Comparison of ENCODE assay signal across 16 cellular contexts in the genomic region with DNA sequence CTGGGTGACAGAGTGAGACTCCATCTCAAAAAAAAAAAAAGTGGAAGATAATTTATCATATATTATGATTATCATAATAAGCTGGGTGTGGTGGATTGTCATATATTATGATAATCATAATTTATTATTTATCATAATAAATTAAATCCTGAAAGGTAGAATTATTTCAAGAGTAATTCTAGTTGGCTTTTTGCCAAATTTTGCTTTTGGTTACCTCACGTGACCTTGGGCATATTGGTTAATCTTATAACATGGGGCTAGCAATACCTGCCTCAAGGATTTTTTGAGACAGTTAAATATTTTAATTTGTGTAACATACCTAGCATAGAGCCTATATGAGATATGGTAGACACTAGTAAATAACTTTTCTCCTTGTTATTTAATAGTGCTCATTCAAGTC.
DNase-seq lines count a peak whose midpoint lies in the region; ATAC-seq, FAIRE-seq and TF ChIP-seq lines count a peak whose summit lies in the region.
"Had no signal": no experiment of that assay in that cellular context is flagged by ENCODE, and none has a peak within 500 bp of the region (broad histone marks: within the 10 kb centered on the region; RNA-seq: fewer than 3 reads in every experiment).

No MANE protein-coding gene starts in this region.

- TF ChIP-seq CTCF in SK-N-SH (IDR thresholded peaks at IDR 0.05) (no peak), upper lobe of right lung (IDR thresholded peaks at IDR 0.05) (no peak)

- no peaks in the 10 kb centered on the region; a peak in 1 of 4 replicates for H3K4me1 ChIP-seq in SK-N-SH (ENCODE audit: control insufficient read depth in 1 of 2, insufficient read depth in 2 of 2, low read depth in 1 of 2, low read length in 1 of 2)
- no peaks in the 10 kb centered on the region for H3K4me1 ChIP-seq in upper lobe of right lung
- H3K4me1 ChIP-seq: BLaER1, Caco-2 had no signal

- H3K9ac ChIP-seq in SK-N-SH, result no peak overlapping the region
- H3K9ac ChIP-seq: BLaER1 had no signal

- no peak for TF ChIP-seq RAD21 in SK-N-SH (IDR thresholded peaks at IDR 0.05; ENCODE audit: low read length)

- H3K27me3 ChIP-seq in SK-N-SH (ENCODE audit: insufficient read depth) (no peaks in the 10 kb centered on the region), upper lobe of right lung (no peaks in the 10 kb centered on the region)
- H3K27me3 ChIP-seq: BLaER1 had no signal

- ATAC-seq in SK-N-SH treated with all-trans-retinoic acid at 6 μM for 48 hours (no peak), upper lobe of right lung (no peak)

- POLR2A ChIA-PET in SK-N-SH (lab: Yijun Ruan, JAX), result no interaction called here

- CTCF ChIA-PET in SK-N-SH (lab: Yijun Ruan, JAX), result interaction anchor here (1.0 to 1.3 kb wide), 3 partner anchors 9 to 74 kb away, joined by 3 read pairs; no protein-coding TSS in a partner anchor

- H3F3A ChIP-seq in SK-N-SH (replicated peaks; ENCODE audit: insufficient read depth), result peaks cover 10% of the 10 kb centered on the region

- H2AFZ ChIP-seq in SK-N-SH (ENCODE audit: low read depth), result no peak overlapping the region

- H3K36me3 ChIP-seq in SK-N-SH (replicated peaks in 1 of 2; ENCODE audit: control insufficient read depth in 1 of 2, insufficient read depth in 2 of 2, low read length in 1 of 2) (peaks cover 63 to 80% of the 10 kb centered on the region in 2 experiments), upper lobe of right lung (peaks cover 83% of the 10 kb centered on the region)

- H3K27ac ChIP-seq in SK-N-SH (ENCODE audit: low read depth in 2 of 2, low read length in 1 of 2) (no peak overlapping the region), upper lobe of right lung (no peak overlapping the region)
- H3K27ac ChIP-seq: 22Rv1, BLaER1, HL-60 had no signal

- H4K20me1 ChIP-seq in SK-N-SH (ENCODE audit: insufficient read depth), result no peaks in the 10 kb centered on the region

- H3K4me2 ChIP-seq in SK-N-SH, result no peak overlapping the region
- H3K4me2 ChIP-seq: BLaER1 had no signal

- DNase-seq in DMS 273 (lab: John Stamatoyannopoulos, UW; ENCODE audit: unreplicated experiment), result peak; percentile 36
- no peak for DNase-seq in DMS 273 treated with DMSO at 0.1 percent for 48 hours (lab: John Stamatoyannopoulos, UW)
- no peak for DNase-seq in SK-N-SH
- DNase-seq in upper lobe of right lung, result no peak
- no peak for DNase-seq in NCI-H524 treated with DMSO at 0.1 percent for 48 hours (lab: John Stamatoyannopoulos, UW)
- DNase-seq in LoVo (ENCODE audit: low spot score), result no peak
- DNase-seq: AML-193; Caco-2; CD8-positive, alpha-beta memory T cell; HCEC 1CT; HFFc6 had no signal

- no peaks in the 10 kb centered on the region for H3K9me2 ChIP-seq in SK-N-SH

- no peaks in the 10 kb centered on the region for H3K79me2 ChIP-seq in SK-N-SH (ENCODE audit: insufficient read depth)

- FAIRE-seq in TTC549 (lab: Jason Lieb, UNC), result peak; percentile 42

- WGBS in SK-N-SH (ENCODE audit: low lambda C conversion rate), result 92% methylated on average over 1 of the region's 1 CpG

- TF ChIP-seq EP300 in SK-N-SH (IDR thresholded peaks at IDR 0.05; ENCODE audit: borderline replicate concordance in 1 of 2, low read depth in 1 of 2, low read length in 1 of 2), result no peak

- H3K9me3 ChIP-seq in SK-N-SH (no peaks in the 10 kb centered on the region), upper lobe of right lung (no peaks in the 10 kb centered on the region)
- H3K9me3 ChIP-seq: BLaER1, Caco-2 had no signal

- H3K4me3 ChIP-seq in SK-N-SH (ENCODE audit: low read depth in 2 of 2, low read length in 1 of 2) (no peak overlapping the region), upper lobe of right lung (no peak overlapping the region)
- H3K4me3 ChIP-seq: BLaER1 had no signal

- intact Hi-C loops in upper lobe of right lung (cut with DNase I), result no loop called here

TF ChIP-seq in SK-N-SH, 30 proteins besides CTCF, POLR2A, EP300 and RAD21:
- TF ChIP-seq POLR2AphosphoS5 (IDR thresholded peaks at IDR 0.05; ENCODE audit: low read depth, low read length) (no peak), CHD2 (IDR thresholded peaks at IDR 0.05; ENCODE audit: low read length, partially characterized antibody) (no peak), NFIC (IDR thresholded peaks at IDR 0.05; ENCODE audit: borderline replicate concordance) (peak; percentile 59; the same call in 1 of the 2 replicates)

TF ChIP-seq in SK-N-SH treated with all-trans-retinoic acid at 6 μM for 48 hours, 23 proteins besides CTCF, POLR2A, EP300 and RAD21:
- TF ChIP-seq BACH2 (CRISPR knock-in tag; IDR thresholded peaks at IDR 0.05; ENCODE audit: borderline replicate concordance) (no peak), ARNTL (CRISPR knock-in tag; IDR thresholded peaks at IDR 0.05; ENCODE audit: borderline replicate concordance, low read depth) (no peak), ZC3H10 (CRISPR knock-in tag; IDR thresholded peaks at IDR 0.05) (no peak), ESRRG (CRISPR knock-in tag; IDR thresholded peaks at IDR 0.05) (no peak), ISL1 (CRISPR knock-in tag; IDR thresholded peaks at IDR 0.05) (no peak), PPARA (CRISPR knock-in tag; IDR thresholded peaks at IDR 0.05; ENCODE audit: borderline replicate concordance) (no peak), ZFP30 (CRISPR knock-in tag; IDR thresholded peaks at IDR 0.05) (no peak), SNAI2 (CRISPR knock-in tag; IDR thresholded peaks at IDR 0.05) (no peak), TOX (CRISPR knock-in tag; IDR thresholded peaks at IDR 0.05; ENCODE audit: borderline replicate concordance) (no peak), ZNF8 (CRISPR knock-in tag; IDR thresholded peaks at IDR 0.05) (no peak)
